ENCODE assay signal across 2 cellular contexts in the genomic region with DNA sequence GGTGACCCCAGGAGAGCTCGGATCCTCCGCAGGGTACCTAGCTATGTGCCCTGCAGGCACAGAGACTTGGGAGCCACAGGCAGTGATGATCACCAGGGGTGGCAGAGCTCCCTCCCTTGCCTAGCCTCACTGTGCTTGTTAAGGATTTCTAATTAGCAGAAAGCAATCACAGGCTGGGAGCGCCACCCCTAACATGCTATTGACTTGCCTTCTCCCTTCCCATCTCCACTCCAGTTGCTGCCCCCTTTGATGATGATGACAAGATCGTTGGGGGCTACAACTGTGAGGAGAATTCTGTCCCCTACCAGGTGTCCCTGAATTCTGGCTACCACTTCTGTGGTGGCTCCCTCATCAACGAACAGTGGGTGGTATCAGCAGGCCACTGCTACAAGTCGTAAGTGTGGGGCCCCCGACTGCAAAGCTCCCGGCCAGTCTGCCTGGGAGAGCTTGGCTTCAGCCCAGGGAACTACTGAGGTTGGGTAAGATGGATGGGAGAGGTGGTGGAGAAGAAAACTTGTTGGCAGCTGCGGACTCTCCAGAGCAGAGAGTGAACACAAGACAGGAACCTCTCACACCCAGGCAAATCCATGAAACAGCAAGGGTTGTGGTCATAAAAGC.
TF ChIP-seq lines count a peak whose summit lies in the region.

No MANE protein-coding gene starts in this region.

TF ChIP-seq in HEK293, 187 proteins besides CTCF, POLR2A, EP300 and RAD21 (continued from another document):
- peak; percentile 31; the same call in 1 of the 2 replicates for TF ChIP-seq GLIS1 (tag by site-specific recombination; IDR thresholded peaks at IDR 0.05)
TF ChIP-seq in HEK293: peak in this region for 1.

TF ChIP-seq in H1, 55 proteins besides CTCF, POLR2A, EP300 and RAD21 (continued from another document):
- TF ChIP-seq SAP30 (IDR thresholded peaks at IDR 0.05; ENCODE audit: insufficient read depth, insufficient replicate concordance, low read length) (no peak), YY1 (IDR thresholded peaks at IDR 0.05; ENCODE audit: low read depth, low read length) (no peak), POU5F1 (IDR thresholded peaks at IDR 0.05; ENCODE audit: low read depth, low read length) (no peak), JUN (IDR thresholded peaks at IDR 0.05; ENCODE audit: low read depth, low read length) (no peak), BCL11A (IDR thresholded peaks at IDR 0.05; ENCODE audit: low read depth in 2 of 2, low read length in 2 of 2) (no peak), GTF2F1 (IDR thresholded peaks at IDR 0.05; ENCODE audit: borderline replicate concordance, low read depth, low read length) (no peak), RBBP5 (IDR thresholded peaks at IDR 0.05; ENCODE audit: borderline replicate concordance, low read depth, low read length) (no peak), SRF (IDR thresholded peaks at IDR 0.05; ENCODE audit: low read depth, low read length) (no peak), SIX5 (IDR thresholded peaks at IDR 0.05; ENCODE audit: low read depth, low read length) (no peak), CTBP2 (IDR thresholded peaks at IDR 0.05; ENCODE audit: borderline replicate concordance, insufficient read depth, insufficient read length, low read length) (no peak), SP1 (IDR thresholded peaks at IDR 0.05; ENCODE audit: low read depth, low read length) (no peak), ASH2L (IDR thresholded peaks at IDR 0.05; ENCODE audit: low read length) (no peak), NRF1 (IDR thresholded peaks at IDR 0.05; ENCODE audit: low read depth, low read length) (no peak), BACH1 (IDR thresholded peaks at IDR 0.05; ENCODE audit: low read length) (no peak), RXRA (IDR thresholded peaks at IDR 0.05; ENCODE audit: insufficient read depth, low read depth, low read length) (no peak), FOSL1 (IDR thresholded peaks at IDR 0.05; ENCODE audit: insufficient read depth, low read depth, low read length) (no peak), KDM1A (IDR thresholded peaks at IDR 0.05; ENCODE audit: borderline replicate concordance, low read length) (no peak)
- TF ChIP-seq, protein P1, sequence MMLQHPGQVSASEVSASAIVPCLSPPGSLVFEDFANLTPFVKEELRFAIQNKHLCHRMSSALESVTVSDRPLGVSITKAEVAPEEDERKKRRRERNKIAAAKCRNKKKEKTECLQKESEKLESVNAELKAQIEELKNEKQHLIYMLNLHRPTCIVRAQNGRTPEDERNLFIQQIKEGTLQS (IDR thresholded peaks at IDR 0.05; ENCODE audit: insufficient read depth, low read depth, low read length), result no peak
